In the genomic region with DNA sequence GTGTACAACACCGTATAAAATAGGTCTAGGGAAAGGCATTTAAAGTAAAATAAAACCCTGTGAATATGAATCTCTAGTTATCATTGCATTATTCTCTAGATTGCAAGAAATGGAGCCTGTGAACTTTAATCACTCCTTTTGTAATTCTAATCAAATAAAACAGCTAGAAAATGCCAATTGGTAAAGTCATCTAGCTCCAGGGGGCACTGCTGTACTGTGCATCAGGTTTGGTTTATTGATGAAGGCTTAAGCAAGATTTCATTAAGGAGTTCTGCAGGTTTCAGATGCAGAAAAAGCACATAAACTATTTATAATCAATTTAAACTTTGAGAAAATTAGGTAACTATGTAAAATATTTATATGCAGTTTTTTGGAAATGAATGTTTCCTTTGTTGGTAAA, we compare ENCODE assay signal across 8 cellular contexts.
A peak's percentile ranks its signal among the peaks of the same experiment; 100 is the strongest.
DNase-seq lines count a peak whose midpoint lies in the region; ATAC-seq and TF ChIP-seq lines count a peak whose summit lies in the region.

No MANE protein-coding gene starts in this region.

- no peak for ATAC-seq in HG02610 (IDR thresholded peaks at IDR 0.05; ENCODE audit: unreplicated experiment)
- no peak for ATAC-seq in GM21367 (IDR thresholded peaks at IDR 0.05; ENCODE audit: unreplicated experiment)

- no peak overlapping the region for H3K27ac ChIP-seq in C4-2B

- TF ChIP-seq CTCF in C4-2B (conservative IDR thresholded peaks at IDR 0.05): peak; percentile 61

- DNase-seq in HT1080 (ENCODE audit: low read depth) (peak; percentile 17), SK-N-DZ (ENCODE audit: low spot score) (peak; percentile 43), iris pigment epithelial cell (ENCODE audit: low read depth) (peak; percentile 36), DMS153 (lab: John Stamatoyannopoulos, UW) (no peak), NOMO-1 (lab: John Stamatoyannopoulos, UW; ENCODE audit: unreplicated experiment in 2 of 2) (no peak)

Comparison
In these comparisons a context has a peak if more than half of its experiments do, and no peak if none do; other contexts are left out.
1. DNase-seq: peak in HT1080 (single experiment), SK-N-DZ (single experiment) and iris pigment epithelial cell (single experiment); none in DMS153 (single experiment) and NOMO-1 (0 of 2).